Comparison of ENCODE assay signal across 18 cellular contexts in the genomic region with DNA sequence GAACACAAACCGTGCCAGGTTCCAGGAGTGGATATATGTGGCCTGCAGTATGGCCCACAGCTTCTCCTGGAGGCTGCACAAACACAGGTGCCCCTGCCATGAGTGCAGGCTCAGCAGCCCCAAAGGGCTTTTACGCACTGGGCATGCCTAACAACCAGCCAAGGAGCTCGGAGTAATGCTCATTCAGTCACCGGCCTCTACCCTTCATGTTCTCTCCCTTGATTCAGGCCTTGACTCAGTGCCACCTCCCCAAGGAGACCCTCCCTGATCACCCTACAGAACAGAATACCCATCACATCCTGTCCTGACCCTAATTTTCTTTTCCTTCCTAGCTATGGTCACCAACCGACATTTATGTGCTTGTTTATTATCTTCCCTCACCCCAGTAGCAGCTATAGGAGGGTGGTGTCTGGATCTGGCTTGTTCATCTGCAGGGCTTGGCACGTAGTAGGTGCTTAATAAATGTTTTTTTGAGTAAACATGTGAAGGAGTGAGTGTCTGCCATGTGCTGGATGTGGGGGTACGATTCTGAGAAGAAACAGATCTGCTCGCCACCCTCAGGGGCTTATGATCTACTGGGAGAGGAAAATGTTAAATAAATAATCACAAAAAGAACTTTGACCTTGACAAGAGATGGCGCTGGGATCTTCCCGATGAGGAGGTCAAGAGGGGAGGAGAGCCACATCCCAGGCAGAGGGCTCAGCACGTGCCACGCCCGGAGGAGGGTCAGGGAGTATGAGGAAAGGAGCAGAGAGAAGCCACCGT. TPM values are rescaled to one million over a fixed set of nuclear protein-coding genes. Genes with fewer than 3 reads are reported as not detected.
A peak's percentile ranks its signal among the peaks of the same experiment; 100 is the strongest.
DNase-seq lines count a peak whose midpoint lies in the region; ATAC-seq, FAIRE-seq and TF ChIP-seq lines count a peak whose summit lies in the region.
"Had no signal": no experiment of that assay in that cellular context is flagged by ENCODE, and none has a peak within 500 bp of the region (broad histone marks: within the 10 kb centered on the region; RNA-seq: fewer than 3 reads in every experiment).

No MANE protein-coding gene starts in this region.

- POLR2A ChIA-PET in HepG2 (lab: Yijun Ruan, JAX) = no interaction called here

- peaks cover 47% of the 10 kb centered on the region for H3K36me3 Mint-ChIP-seq in activated T-cell treated with anti-CD3 and anti-CD28 coated beads, Interleukin-2, amount 50 U/mL, for 24 hours (ENCODE audit: low read depth)
- H3K36me3 Mint-ChIP-seq in GM23338 (ENCODE audit: low read depth) = no peaks in the 10 kb centered on the region; the same call in 2 of the 3 replicates

- no peak for TF ChIP-seq POLR2A in HepG2 (IDR thresholded peaks at IDR 0.05; ENCODE audit: insufficient read depth in 1 of 2, low read depth in 2 of 2, low read length in 2 of 2)
- TF ChIP-seq POLR2A in sigmoid colon (IDR thresholded peaks at IDR 0.05) = no peak

- H3K9me2 ChIP-seq in GM23338 (ENCODE audit: insufficient read depth) = no peaks in the 10 kb centered on the region; the same call in 1 of the 2 replicates

- BruUV-seq in HepG2 (replicated peaks; lab: Mats Ljungman, UMichigan) = no TSS peak

- H3K27me3 Mint-ChIP-seq in activated T-cell treated with anti-CD3 and anti-CD28 coated beads, Interleukin-2, amount 50 U/mL, for 24 hours = no peaks in the 10 kb centered on the region
- peaks cover 10% of the 10 kb centered on the region for H3K27me3 Mint-ChIP-seq in GM23338 (ENCODE audit: insufficient read depth, low read depth, poor library complexity)
- H3K27me3 Mint-ChIP-seq: CD4-positive, alpha-beta memory T cell had no signal

- TF ChIP-seq CTCF in GM23338 (conservative IDR thresholded peaks at IDR 0.05; ENCODE audit: low read depth in 2 of 2) (no peak), HepG2 (CRISPR knock-in tag; IDR thresholded peaks at IDR 0.05) (0 out of 2 replicates have a peak, but pooled peaks have one; percentile 5), D721Med (IDR thresholded peaks at IDR 0.05; ENCODE audit: insufficient read depth, missing control alignments) (no peak), sigmoid colon (IDR thresholded peaks at IDR 0.05) (no peak)

- H4K20me1 ChIP-seq in GM23338 (replicated peaks; ENCODE audit: insufficient read depth) = no peaks in the 10 kb centered on the region
- no peaks in the 10 kb centered on the region for H4K20me1 ChIP-seq in HepG2 (ENCODE audit: insufficient read depth, low read length)

- H3K27ac ChIP-seq in GM23338 (ENCODE audit: low read depth) (peak overlapping the region; percentile 80), HepG2 (ENCODE audit: extremely low read length, insufficient read depth, low read length) (no peak overlapping the region), sigmoid colon (no peak overlapping the region)

- peak overlapping the region; percentile 36; the same call in 1 of the 2 replicates for H3K4me2 ChIP-seq in GM23338
- H3K4me2 ChIP-seq in HepG2 (ENCODE audit: low read depth, low read length) = peak overlapping the region; percentile 43

- no peaks in the 10 kb centered on the region for H3K9me3 Mint-ChIP-seq in activated T-cell treated with anti-CD3 and anti-CD28 coated beads, Interleukin-2, amount 50 U/mL, for 24 hours
- no peaks in the 10 kb centered on the region for H3K9me3 Mint-ChIP-seq in GM23338
- H3K9me3 Mint-ChIP-seq: CD4-positive, alpha-beta memory T cell had no signal

- FAIRE-seq in HepG2 (lab: Jason Lieb, UNC) (no peak), D721Med (lab: Jason Lieb, UNC) (no peak)

- no peaks in the 10 kb centered on the region for H3K27me3 ChIP-seq in GM23338 (ENCODE audit: insufficient read depth)
- H3K27me3 ChIP-seq in HepG2 (ENCODE audit: control insufficient read depth in 1 of 2, insufficient read depth in 2 of 2, low read length in 2 of 2) = peaks cover 2 to 4% of the 10 kb centered on the region in 2 experiments; a peak in 2 of 5 replicates
- no peaks in the 10 kb centered on the region for H3K27me3 ChIP-seq in sigmoid colon

- no peak overlapping the region for H3K9ac ChIP-seq in HepG2 (ENCODE audit: insufficient read depth, low read depth, low read length)

- peaks cover 18% of the 10 kb centered on the region for H3K4me1 Mint-ChIP-seq in activated T-cell treated with anti-CD3 and anti-CD28 coated beads, Interleukin-2, amount 50 U/mL, for 24 hours (ENCODE audit: low read depth)
- peaks cover 16% of the 10 kb centered on the region for H3K4me1 Mint-ChIP-seq in GM23338

- H2AFZ ChIP-seq in GM23338 (peak overlapping the region; percentile 78; the same call in 1 of the 2 replicates), HepG2 (ENCODE audit: low read length) (no peak overlapping the region)

- peak overlapping the region; percentile 69 for H3K27ac Mint-ChIP-seq in activated T-cell treated with anti-CD3 and anti-CD28 coated beads, Interleukin-2, amount 50 U/mL, for 24 hours
- no peak overlapping the region; the same call in 1 of the 2 replicates for H3K27ac Mint-ChIP-seq in GM23338

- H3K4me3 ChIP-seq in GM23338 (no peak overlapping the region), HepG2 (replicated peaks in 1 of 3; ENCODE audit: insufficient read depth in 1 of 3, low read depth in 2 of 3, low read length in 3 of 3) (peak overlapping the region in 1 of 3 experiments; percentile 14; a peak in 1 of 6 replicates), sigmoid colon (no peak overlapping the region)

- TF ChIP-seq RAD21 in HepG2 (CRISPR knock-in tag; IDR thresholded peaks at IDR 0.05) = no peak

- TF ChIP-seq EP300 in HepG2 (IDR thresholded peaks at IDR 0.05; ENCODE audit: low read depth in 2 of 2, low read length in 2 of 2) (peak in 1 of 2 experiments; percentile 21; a peak in 1 of 4 replicates), HepG2 (CRISPR knock-in tag; IDR thresholded peaks at IDR 0.05; ENCODE audit: borderline replicate concordance) (no peak), sigmoid colon (IDR thresholded peaks at IDR 0.05) (no peak)

- CTCF ChIA-PET in HepG2 (lab: Yijun Ruan, JAX; ENCODE audit: low intra/inter-chr PET ratio, low total read pairs) = no interaction called here

- 7% methylated on average over 14 of the region's 14 CpGs for WGBS in HepG2 (ENCODE audit: low lambda C conversion rate)
- 67 to 72% methylated on average over 14 of the region's 14 CpGs for WGBS in sigmoid colon, 2 donors

- H3K4me1 ChIP-seq in GM23338 (ENCODE audit: insufficient read depth) (peaks cover 13% of the 10 kb centered on the region), HepG2 (ENCODE audit: insufficient read depth, low read length) (peaks cover 79% of the 10 kb centered on the region), sigmoid colon (no peaks in the 10 kb centered on the region)

- ATAC-seq in GM23338 (no peak; the same call in 1 of the 3 replicates), HepG2 (peak; percentile 44)
- ATAC-seq: PC-3 had no signal

- H3K79me2 ChIP-seq in GM23338 (replicated peaks; ENCODE audit: insufficient read depth) (no peaks in the 10 kb centered on the region), HepG2 (ENCODE audit: insufficient read depth, low read length) (no peaks in the 10 kb centered on the region)

- H3K9me3 ChIP-seq in HepG2 (ENCODE audit: low read length) = no peaks in the 10 kb centered on the region
- no peaks in the 10 kb centered on the region for H3K9me3 ChIP-seq in sigmoid colon

- H3K4me3 Mint-ChIP-seq in activated T-cell treated with anti-CD3 and anti-CD28 coated beads, Interleukin-2, amount 50 U/mL, for 24 hours = no peak overlapping the region
- no peak overlapping the region; the same call in 2 of the 3 replicates for H3K4me3 Mint-ChIP-seq in GM23338
- H3K4me3 Mint-ChIP-seq: CD4-positive, alpha-beta memory T cell had no signal

- in situ Hi-C loops in HepG2 (cut with HindIII; ENCODE audit: extremely low pct_ligation_motif_present, low pct_unique_long_range_greater_than_20kb) = no loop called here

- no peak for DNase-seq in activated T-cell treated with anti-CD3 and anti-CD28 coated beads, Interleukin-2, amount 50 U/mL, for 24 hours
- DNase-seq in activated T-cell treated with anti-CD3 and anti-CD28 coated beads for 4 hours (no peak), GM23338 (ENCODE audit: low spot score) (no peak), SW480 (ENCODE audit: low spot score) (peak; percentile 23), HepG2 (ENCODE audit: low spot score) (peak; percentile 51), D721Med (ENCODE audit: insufficient read length, low spot score) (no peak), sigmoid colon (no peak), COLO668 (lab: John Stamatoyannopoulos, UW; ENCODE audit: unreplicated experiment) (no peak)
- DNase-seq: ACHN; CD4-positive, alpha-beta memory T cell; DMS 273 treated with DMSO at 0.1 percent for 48 hours; HCEC 1CT; Karpas-422; NCI-H187 treated with DMSO at 0.1 percent for 48 hours; NCI-H2171; NCI-H446 treated with DMSO at 0.1 percent for 48 hours; NCI-H748 treated with DMSO at 0.1 percent for 48 hours; PC-3 had no signal

- H3F3A ChIP-seq in GM23338 (replicated peaks; ENCODE audit: low read depth) = 0 out of 2 replicates have a peak, but pooled peaks cover 3% of the 10 kb centered on the region

- intact Hi-C loops in HepG2 (cut with micrococcal nuclease; ENCODE audit: unreplicated experiment) (no loop called here), sigmoid colon (cut with DNase I) (no loop called here)

- H3K36me3 ChIP-seq in GM23338 (ENCODE audit: insufficient read depth) (no peaks in the 10 kb centered on the region), HepG2 (replicated peaks in 1 of 2; ENCODE audit: control insufficient read depth in 1 of 2, insufficient read depth in 2 of 2, low read length in 2 of 2) (no peaks in the 10 kb centered on the region), sigmoid colon (peaks cover 11 to 65% (median 20%) of the 10 kb centered on the region in 4 donors)

RNA-seq across cellular contexts. Expression of gene PXMP4, which starts 9.2 kb away (rescaled TPM):
- total RNA-seq in GM23338 (2014; rRNA removed; shearing (Covaris generic)) = 0.39 and 1.2 TPM in 2 replicates
- polyA plus RNA-seq in GM23338 (2016; fragmentation: Nextera tagmentation; extraction: Ambion mirVana) = 2.7 and 3.5 TPM in 2 replicates
- total RNA-seq in HepG2 (2016; rRNA removed; fragmentation: Illumina TruSeq; extraction: Trizol) = not detected in 2 replicates
- total RNA-seq in HepG2 (2016; cell fraction: cytosol; rRNA removed; fragmentation: Illumina TruSeq; extraction: Trizol; ENCODE audit: low read depth) = not detected in 2 replicates
- total RNA-seq in HepG2 (2016; cell fraction: insoluble cytoplasmic fraction; rRNA removed; fragmentation: Illumina TruSeq; extraction: Trizol) = not detected in 2 replicates
- total RNA-seq in HepG2 (2016; cell fraction: membrane; rRNA removed; fragmentation: Illumina TruSeq; extraction: Trizol) = not detected in 2 replicates
- total RNA-seq in HepG2 (2016; cell fraction: nucleus; rRNA removed; fragmentation: Illumina TruSeq; extraction: Trizol) = not detected in 2 replicates
- not detected in 2 replicates for polyA plus RNA-seq in HepG2 (2011; rRNA removed)
- polyA plus RNA-seq in HepG2 (2011; cell fraction: cytosol; rRNA removed) = 0.01 TPM in 1 of 2 replicates, not detected in the other
- not detected in 2 replicates for polyA plus RNA-seq in HepG2 (2011; cell fraction: nucleus; rRNA removed)
- polyA plus RNA-seq in HepG2 (2012) = 0.07 TPM in 1 of 2 replicates, not detected in the other
- polyA plus RNA-seq in HepG2 (2016; cell fraction: cytosol; fragmentation: Illumina TruSeq; extraction: Trizol; ENCODE audit: low read depth) = not detected in 2 replicates
- polyA plus RNA-seq in HepG2 (2016; cell fraction: insoluble cytoplasmic fraction; fragmentation: Illumina TruSeq; extraction: Trizol; ENCODE audit: low read depth) = not detected in 2 replicates
- polyA plus RNA-seq in HepG2 (2016; cell fraction: membrane; fragmentation: Illumina TruSeq; extraction: Trizol; ENCODE audit: low read depth) = not detected in 2 replicates
- polyA plus RNA-seq in HepG2 (2016; cell fraction: nucleus; fragmentation: Illumina TruSeq; extraction: Trizol; ENCODE audit: insufficient read depth, low read depth) = not detected in 2 replicates
- polyA minus RNA-seq in HepG2 (2011; rRNA and poly(A)+ RNA removed; ENCODE audit: low replicate concordance) = 0.20 and 11.4 TPM in 2 replicates
- polyA minus RNA-seq in HepG2 (2011; cell fraction: cytosol; rRNA and poly(A)+ RNA removed) = not detected in 2 replicates
- polyA minus RNA-seq in HepG2 (2011; cell fraction: nucleus; rRNA and poly(A)+ RNA removed) = not detected in 2 replicates
- 1 to 10 TPM; 4.5 to 6.8 (median 6.7) TPM for total RNA-seq in sigmoid colon
- polyA plus RNA-seq in sigmoid colon = 1 to 10 TPM; 4.8 to 8.2 (median 5.8) TPM
- total RNA-seq: PC-3 had no signal

RNA-seq across cellular contexts. Expression of gene ZNF341, which starts 20.9 kb away (rescaled TPM):
- total RNA-seq in GM23338 (2014; rRNA removed; shearing (Covaris generic)) = 6.1 and 6.2 TPM in 2 replicates
- 3.6 and 4.3 TPM in 2 replicates for polyA plus RNA-seq in GM23338 (2016; fragmentation: Nextera tagmentation; extraction: Ambion mirVana)
- total RNA-seq in HepG2 (2016; rRNA removed; fragmentation: Illumina TruSeq; extraction: Trizol) = 0.97 and 1.1 TPM in 2 replicates
- total RNA-seq in HepG2 (2016; cell fraction: cytosol; rRNA removed; fragmentation: Illumina TruSeq; extraction: Trizol; ENCODE audit: low read depth) = 0.26 and 0.40 TPM in 2 replicates
- 0.85 and 1.00 TPM in 2 replicates for total RNA-seq in HepG2 (2016; cell fraction: insoluble cytoplasmic fraction; rRNA removed; fragmentation: Illumina TruSeq; extraction: Trizol)
- 0.43 and 0.59 TPM in 2 replicates for total RNA-seq in HepG2 (2016; cell fraction: membrane; rRNA removed; fragmentation: Illumina TruSeq; extraction: Trizol)
- 1.3 and 1.4 TPM in 2 replicates for total RNA-seq in HepG2 (2016; cell fraction: nucleus; rRNA removed; fragmentation: Illumina TruSeq; extraction: Trizol)
- 2.2 TPM in 2 replicates for polyA plus RNA-seq in HepG2 (2011; rRNA removed)
- 0.87 and 0.94 TPM in 2 replicates for polyA plus RNA-seq in HepG2 (2011; cell fraction: cytosol; rRNA removed)
- 5.0 and 6.3 TPM in 2 replicates for polyA plus RNA-seq in HepG2 (2011; cell fraction: nucleus; rRNA removed)
- polyA plus RNA-seq in HepG2 (2012) = 0.99 and 1.6 TPM in 2 replicates
- polyA plus RNA-seq in HepG2 (2016; cell fraction: cytosol; fragmentation: Illumina TruSeq; extraction: Trizol; ENCODE audit: low read depth) = 0.21 and 0.25 TPM in 2 replicates
- 1.0 and 1.3 TPM in 2 replicates for polyA plus RNA-seq in HepG2 (2016; cell fraction: insoluble cytoplasmic fraction; fragmentation: Illumina TruSeq; extraction: Trizol; ENCODE audit: low read depth)
- 0.33 and 0.47 TPM in 2 replicates for polyA plus RNA-seq in HepG2 (2016; cell fraction: membrane; fragmentation: Illumina TruSeq; extraction: Trizol; ENCODE audit: low read depth)
- 4.5 and 5.6 TPM in 2 replicates for polyA plus RNA-seq in HepG2 (2016; cell fraction: nucleus; fragmentation: Illumina TruSeq; extraction: Trizol; ENCODE audit: insufficient read depth, low read depth)
- polyA minus RNA-seq in HepG2 (2011; rRNA and poly(A)+ RNA removed; ENCODE audit: low replicate concordance) = 3.5 and 6.0 TPM in 2 replicates
- polyA minus RNA-seq in HepG2 (2011; cell fraction: cytosol; rRNA and poly(A)+ RNA removed) = 0.88 and 1.3 TPM in 2 replicates
- polyA minus RNA-seq in HepG2 (2011; cell fraction: nucleus; rRNA and poly(A)+ RNA removed) = 2.2 and 2.3 TPM in 2 replicates
- total RNA-seq in sigmoid colon = 1 to 10 TPM; 1.2 to 2.5 (median 1.7) TPM
- 1 to 10 TPM; 3.0 to 7.9 (median 5.5) TPM for polyA plus RNA-seq in sigmoid colon

RNA-seq across cellular contexts. Expression of gene E2F1, which starts 24.7 kb away (rescaled TPM):
- total RNA-seq in GM23338 (2014; rRNA removed; shearing (Covaris generic)) = 42.6 and 45.0 TPM in 2 replicates
- polyA plus RNA-seq in GM23338 (2016; fragmentation: Nextera tagmentation; extraction: Ambion mirVana) (12.1 and 13.9 TPM in 2 replicates), HepG2 (2011; rRNA removed) (22.5 and 25.5 TPM in 2 replicates), sigmoid colon (10 to 100 TPM in 1 of 3 donors, 1 to 10 TPM in 2; 1.8 to 13.1 (median 5.1) TPM)
- total RNA-seq in HepG2 (2016; rRNA removed; fragmentation: Illumina TruSeq; extraction: Trizol) (25.3 and 39.4 TPM in 2 replicates), sigmoid colon (1 to 10 TPM in 1 of 4 donors, under 1 TPM in 3; 0.33 to 1.7 (median 0.83) TPM)
- 23.5 and 26.5 TPM in 2 replicates for total RNA-seq in HepG2 (2016; cell fraction: cytosol; rRNA removed; fragmentation: Illumina TruSeq; extraction: Trizol; ENCODE audit: low read depth)
- 22.9 and 41.6 TPM in 2 replicates for total RNA-seq in HepG2 (2016; cell fraction: insoluble cytoplasmic fraction; rRNA removed; fragmentation: Illumina TruSeq; extraction: Trizol)
- 49.7 and 51.9 TPM in 2 replicates for total RNA-seq in HepG2 (2016; cell fraction: membrane; rRNA removed; fragmentation: Illumina TruSeq; extraction: Trizol)
- 29.5 and 34.7 TPM in 2 replicates for total RNA-seq in HepG2 (2016; cell fraction: nucleus; rRNA removed; fragmentation: Illumina TruSeq; extraction: Trizol)
- 14.5 and 25.4 TPM in 2 replicates for polyA plus RNA-seq in HepG2 (2011; cell fraction: cytosol; rRNA removed)
- 50.7 and 66.4 TPM in 2 replicates for polyA plus RNA-seq in HepG2 (2011; cell fraction: nucleus; rRNA removed)
- polyA plus RNA-seq in HepG2 (2012) = 14.4 and 23.5 TPM in 2 replicates
- polyA plus RNA-seq in HepG2 (2016; cell fraction: cytosol; fragmentation: Illumina TruSeq; extraction: Trizol; ENCODE audit: low read depth) = 39.6 and 41.6 TPM in 2 replicates
- 32.3 and 37.3 TPM in 2 replicates for polyA plus RNA-seq in HepG2 (2016; cell fraction: insoluble cytoplasmic fraction; fragmentation: Illumina TruSeq; extraction: Trizol; ENCODE audit: low read depth)
- polyA plus RNA-seq in HepG2 (2016; cell fraction: membrane; fragmentation: Illumina TruSeq; extraction: Trizol; ENCODE audit: low read depth) = 56.5 and 59.4 TPM in 2 replicates
- 97.6 and 106 TPM in 2 replicates for polyA plus RNA-seq in HepG2 (2016; cell fraction: nucleus; fragmentation: Illumina TruSeq; extraction: Trizol; ENCODE audit: insufficient read depth, low read depth)
- polyA minus RNA-seq in HepG2 (2011; rRNA and poly(A)+ RNA removed; ENCODE audit: low replicate concordance) = 35.0 and 64.5 TPM in 2 replicates
- polyA minus RNA-seq in HepG2 (2011; cell fraction: cytosol; rRNA and poly(A)+ RNA removed) = 7.4 and 10.7 TPM in 2 replicates
- 8.0 and 10.6 TPM in 2 replicates for polyA minus RNA-seq in HepG2 (2011; cell fraction: nucleus; rRNA and poly(A)+ RNA removed)

RNA-seq across cellular contexts. Expression of gene NECAB3, which starts 36.6 kb away (rescaled TPM):
- total RNA-seq in GM23338 (2014; rRNA removed; shearing (Covaris generic)) = 28.4 TPM in 2 replicates
- polyA plus RNA-seq in GM23338 (2016; fragmentation: Nextera tagmentation; extraction: Ambion mirVana) (8.5 and 13.4 TPM in 2 replicates), HepG2 (2011; rRNA removed) (65.5 and 81.8 TPM in 2 replicates), sigmoid colon (10 to 100 TPM; 27.1 to 30.7 (median 30.0) TPM)
- total RNA-seq in HepG2 (2016; rRNA removed; fragmentation: Illumina TruSeq; extraction: Trizol) (26.4 and 61.5 TPM in 2 replicates), sigmoid colon (10 to 100 TPM; 44.6 to 50.1 (median 48.0) TPM)
- total RNA-seq in HepG2 (2016; cell fraction: cytosol; rRNA removed; fragmentation: Illumina TruSeq; extraction: Trizol; ENCODE audit: low read depth) = 43.9 and 46.0 TPM in 2 replicates
- total RNA-seq in HepG2 (2016; cell fraction: insoluble cytoplasmic fraction; rRNA removed; fragmentation: Illumina TruSeq; extraction: Trizol) = 23.2 and 62.1 TPM in 2 replicates
- total RNA-seq in HepG2 (2016; cell fraction: membrane; rRNA removed; fragmentation: Illumina TruSeq; extraction: Trizol) = 62.7 and 67.8 TPM in 2 replicates
- total RNA-seq in HepG2 (2016; cell fraction: nucleus; rRNA removed; fragmentation: Illumina TruSeq; extraction: Trizol) = 71.4 and 86.1 TPM in 2 replicates
- 30.3 and 70.4 TPM in 2 replicates for polyA plus RNA-seq in HepG2 (2011; cell fraction: cytosol; rRNA removed)
- polyA plus RNA-seq in HepG2 (2011; cell fraction: nucleus; rRNA removed) = 585 and 688 TPM in 2 replicates
- 32.0 and 41.2 TPM in 2 replicates for polyA plus RNA-seq in HepG2 (2012)
- polyA plus RNA-seq in HepG2 (2016; cell fraction: cytosol; fragmentation: Illumina TruSeq; extraction: Trizol; ENCODE audit: low read depth) = 18.6 and 21.1 TPM in 2 replicates
- polyA plus RNA-seq in HepG2 (2016; cell fraction: insoluble cytoplasmic fraction; fragmentation: Illumina TruSeq; extraction: Trizol; ENCODE audit: low read depth) = 21.8 and 29.6 TPM in 2 replicates
- polyA plus RNA-seq in HepG2 (2016; cell fraction: membrane; fragmentation: Illumina TruSeq; extraction: Trizol; ENCODE audit: low read depth) = 29.2 TPM in 2 replicates
- polyA plus RNA-seq in HepG2 (2016; cell fraction: nucleus; fragmentation: Illumina TruSeq; extraction: Trizol; ENCODE audit: insufficient read depth, low read depth) = 161 and 163 TPM in 2 replicates
- 148 and 154 TPM in 2 replicates for polyA minus RNA-seq in HepG2 (2011; rRNA and poly(A)+ RNA removed; ENCODE audit: low replicate concordance)
- 27.1 and 33.2 TPM in 2 replicates for polyA minus RNA-seq in HepG2 (2011; cell fraction: cytosol; rRNA and poly(A)+ RNA removed)
- 103 and 112 TPM in 2 replicates for polyA minus RNA-seq in HepG2 (2011; cell fraction: nucleus; rRNA and poly(A)+ RNA removed)

RNA-seq across cellular contexts. Expression of gene ACTL10, which starts 44.1 kb away (rescaled TPM):
- 0.08 and 1.9 TPM in 2 replicates for total RNA-seq in GM23338 (2014; rRNA removed; shearing (Covaris generic))
- polyA plus RNA-seq in GM23338 (2016; fragmentation: Nextera tagmentation; extraction: Ambion mirVana) (0.66 and 0.71 TPM in 2 replicates), HepG2 (2011; rRNA removed) (not detected in 2 replicates), sigmoid colon (1 to 10 TPM in 2 of 3 donors, under 1 TPM in 1; 0.60 to 4.5 (median 1.6) TPM)
- total RNA-seq in HepG2 (2016; rRNA removed; fragmentation: Illumina TruSeq; extraction: Trizol) (not detected in 2 replicates), sigmoid colon (1 to 10 TPM in 1 of 4 donors, under 1 TPM in 3; 0.54 to 1.1 (median 0.61) TPM)
- total RNA-seq in HepG2 (2016; cell fraction: cytosol; rRNA removed; fragmentation: Illumina TruSeq; extraction: Trizol; ENCODE audit: low read depth) = not detected in 2 replicates
- total RNA-seq in HepG2 (2016; cell fraction: insoluble cytoplasmic fraction; rRNA removed; fragmentation: Illumina TruSeq; extraction: Trizol) = not detected in 2 replicates
- not detected in 2 replicates for total RNA-seq in HepG2 (2016; cell fraction: membrane; rRNA removed; fragmentation: Illumina TruSeq; extraction: Trizol)
- total RNA-seq in HepG2 (2016; cell fraction: nucleus; rRNA removed; fragmentation: Illumina TruSeq; extraction: Trizol) = not detected in 2 replicates
- not detected in 2 replicates for polyA plus RNA-seq in HepG2 (2011; cell fraction: cytosol; rRNA removed)
- polyA plus RNA-seq in HepG2 (2011; cell fraction: nucleus; rRNA removed) = not detected in 2 replicates
- polyA plus RNA-seq in HepG2 (2012) = 0.11 and 0.12 TPM in 2 replicates
- not detected in 2 replicates for polyA plus RNA-seq in HepG2 (2016; cell fraction: cytosol; fragmentation: Illumina TruSeq; extraction: Trizol; ENCODE audit: low read depth)
- not detected in 2 replicates for polyA plus RNA-seq in HepG2 (2016; cell fraction: insoluble cytoplasmic fraction; fragmentation: Illumina TruSeq; extraction: Trizol; ENCODE audit: low read depth)
- polyA plus RNA-seq in HepG2 (2016; cell fraction: membrane; fragmentation: Illumina TruSeq; extraction: Trizol; ENCODE audit: low read depth) = not detected in 2 replicates
- not detected in 2 replicates for polyA plus RNA-seq in HepG2 (2016; cell fraction: nucleus; fragmentation: Illumina TruSeq; extraction: Trizol; ENCODE audit: insufficient read depth, low read depth)
- polyA minus RNA-seq in HepG2 (2011; rRNA and poly(A)+ RNA removed; ENCODE audit: low replicate concordance) = 0.12 and 3.5 TPM in 2 replicates
- not detected in 2 replicates for polyA minus RNA-seq in HepG2 (2011; cell fraction: cytosol; rRNA and poly(A)+ RNA removed)
- not detected in 2 replicates for polyA minus RNA-seq in HepG2 (2011; cell fraction: nucleus; rRNA and poly(A)+ RNA removed)

Comparison
In these comparisons a context has a peak if more than half of its experiments do, and no peak if none do; other contexts are left out.
1. DNase-seq: peak in SW480 (single experiment) and HepG2 (single experiment); none in activated T-cell treated with anti-CD3 and anti-CD28 coated beads, Interleukin-2, amount 50 U/mL, for 24 hours (single experiment), activated T-cell treated with anti-CD3 and anti-CD28 coated beads for 4 hours (single experiment), GM23338 (single experiment), D721Med (single experiment), sigmoid colon (single experiment) and COLO668 (single experiment).
2. RNA of gene E2F1, which starts 24.7 kb away (total RNA-seq): 42.6 to 45.0 TPM in GM23338 and 22.9 to 51.9 TPM in HepG2; 0.33 to 1.7 TPM in sigmoid colon; every median in the first group is over 4 times any median in the second.